Comparison of ENCODE assay signal across 8 cellular contexts in genomic region chr17:79812969-79813825, GRCh38. TPM values are rescaled to one million over a fixed set of nuclear protein-coding genes. Genes with fewer than 3 reads are reported as not detected.
DNase-seq lines count a peak whose midpoint lies in the region; ATAC-seq and TF ChIP-seq lines count a peak whose summit lies in the region.

No MANE protein-coding gene starts in this region.

- CTCF ChIA-PET in CD8-positive, alpha-beta T cell (lab: Charles Lee) = interaction anchor here (0.9 to 4.2 kb wide), 6 partner anchors 12 to 72 kb away, joined by 3 to 20 read pairs (median 4); partner anchors contain the start of gene CBX4

- H3K27ac ChIP-seq in CD8-positive, alpha-beta T cell (ENCODE audit: low read depth, low read length) = no peak overlapping the region
- no peak overlapping the region for H3K27ac ChIP-seq in ascending aorta

- no peaks in the 10 kb centered on the region for H3K36me3 ChIP-seq in CD8-positive, alpha-beta T cell (ENCODE audit: insufficient read depth, low read length)
- H3K36me3 ChIP-seq in Loucy (ENCODE audit: insufficient read depth, low read length) (no peaks in the 10 kb centered on the region), ascending aorta (no peaks in the 10 kb centered on the region)

- H3K4me1 Mint-ChIP-seq in CD8-positive, alpha-beta T cell (ENCODE audit: low read depth) = peaks cover 28% of the 10 kb centered on the region
- H3K4me1 Mint-ChIP-seq in naive B cell = peaks cover 13 to 29% (median 23%) of the 10 kb centered on the region in 3 donors

- peaks cover 42% of the 10 kb centered on the region for H3K4me1 ChIP-seq in CD8-positive, alpha-beta T cell (ENCODE audit: insufficient read depth, low read length)
- H3K4me1 ChIP-seq in Loucy (ENCODE audit: insufficient read depth, low read length, poor library complexity, severe bottlenecking) (peaks cover 24% of the 10 kb centered on the region), ascending aorta (peaks cover 23 to 44% of the 10 kb centered on the region in 2 donors)

- no peaks in the 10 kb centered on the region for H3K9me2 ChIP-seq in Loucy (replicated peaks; ENCODE audit: low read depth, low read length)

- intact Hi-C loops in CD8-positive, alpha-beta T cell (cut with DNase I, micrococcal nuclease) = loop anchor here (2.0 to 5.0 kb wide), 2 partner anchors 26 to 1584 kb away; partner anchors contain the start of genes BAHCC1 (in 1 of the 2) and CBX4 (in 1 of the 2)
- intact Hi-C loops in ascending aorta (cut with DNase I) = no loop called here

- no peaks in the 10 kb centered on the region for H3K9me3 Mint-ChIP-seq in CD8-positive, alpha-beta T cell
- peaks cover 0 to 5% (median 0%) of the 10 kb centered on the region in 7 donors for H3K9me3 Mint-ChIP-seq in naive B cell

- H3K27me3 Mint-ChIP-seq in CD8-positive, alpha-beta T cell (ENCODE audit: low read depth) = peaks cover 53% of the 10 kb centered on the region
- peaks cover 42 to 62% (median 58%) of the 10 kb centered on the region in 3 donors for H3K27me3 Mint-ChIP-seq in naive B cell

- POLR2A ChIA-PET in CD8-positive, alpha-beta T cell (lab: Charles Lee) = interaction anchor here (1.2 to 6.1 kb wide), 6 partner anchors 10 to 25 kb away, joined by 3 to 66 read pairs (median 6); partner anchors contain the start of genes CBX4 and CBX8

- no peak overlapping the region for H3K27ac Mint-ChIP-seq in CD8-positive, alpha-beta T cell
- peak overlapping the region in 2 of 6 donors; percentile 51 to 65 for H3K27ac Mint-ChIP-seq in naive B cell

- H3K9ac ChIP-seq in Loucy (ENCODE audit: low read depth, low read length, poor library complexity, severe bottlenecking) = peak overlapping the region; percentile 98

- no peak overlapping the region for H3K4me3 ChIP-seq in CD8-positive, alpha-beta T cell (ENCODE audit: low read depth, low read length)
- H3K4me3 ChIP-seq in Loucy (ENCODE audit: low read length, poor library complexity, severe bottlenecking) (peak overlapping the region; percentile 80), ascending aorta (peak overlapping the region; percentile 43 to 46)

- H3K79me2 ChIP-seq in Loucy (ENCODE audit: insufficient read depth, low read length) = peaks cover 20% of the 10 kb centered on the region; the same call in 1 of the 2 replicates

- no peaks in the 10 kb centered on the region for H3K9me3 ChIP-seq in CD8-positive, alpha-beta T cell (ENCODE audit: low read length)
- H3K9me3 ChIP-seq in Loucy (ENCODE audit: insufficient read depth, low read depth, low read length) = no peaks in the 10 kb centered on the region
- H3K9me3 ChIP-seq in ascending aorta = no peaks in the 10 kb centered on the region

- TF ChIP-seq CTCF in CD8-positive, alpha-beta T cell (IDR thresholded peaks at IDR 0.05) = no peak
- TF ChIP-seq CTCF in Loucy (conservative IDR thresholded peaks at IDR 0.05; ENCODE audit: low read length) (no peak), ascending aorta (IDR thresholded peaks at IDR 0.05) (no peak)

- no peaks in the 10 kb centered on the region for H4K20me1 ChIP-seq in Loucy (ENCODE audit: insufficient read depth, low read length, poor library complexity, severe bottlenecking)

- peak overlapping the region; percentile 100 for H3K4me2 ChIP-seq in Loucy (ENCODE audit: low read depth, low read length, poor library complexity, severe bottlenecking)

- no peaks in the 10 kb centered on the region for H3F3A ChIP-seq in Loucy (ENCODE audit: low read depth)

- H3K4me3 Mint-ChIP-seq in CD8-positive, alpha-beta T cell = peak overlapping the region; percentile 69
- H3K4me3 Mint-ChIP-seq in naive B cell = peak overlapping the region; percentile 36 to 82 (median 74)

- no peaks in the 10 kb centered on the region for H3K36me3 Mint-ChIP-seq in CD8-positive, alpha-beta T cell
- H3K36me3 Mint-ChIP-seq in naive B cell = peaks cover 0 to 5% of the 10 kb centered on the region in 2 donors

- H2AFZ ChIP-seq in Loucy (ENCODE audit: low read length) = peak overlapping the region; percentile 35; the same call in 1 of the 2 replicates

- H3K27me3 ChIP-seq in CD8-positive, alpha-beta T cell (ENCODE audit: insufficient read depth, low read length) = peaks cover 58% of the 10 kb centered on the region
- H3K27me3 ChIP-seq in Loucy (ENCODE audit: insufficient read depth, low read length, poor library complexity, severe bottlenecking) (no peaks in the 10 kb centered on the region), ascending aorta (peaks cover 63% of the 10 kb centered on the region)

- DNase-seq in CD8-positive, alpha-beta T cell = no peak
- no peak for DNase-seq in ascending aorta (ENCODE audit: low spot score in 2 of 2)
- no peak for DNase-seq in naive B cell
- DNase-seq in retina = no peak

- ATAC-seq in CD8-positive, alpha-beta T cell = no peak
- ATAC-seq in naive B cell (ENCODE audit: low read depth in 2 of 2) (no peak), HG03135 (IDR thresholded peaks at IDR 0.05; ENCODE audit: unreplicated experiment) (no peak), HG02623 (IDR thresholded peaks at IDR 0.05; ENCODE audit: unreplicated experiment) (no peak), HG02571 (IDR thresholded peaks at IDR 0.05; ENCODE audit: unreplicated experiment) (no peak)

RNA-seq across cellular contexts. Expression of gene CBX8, which starts 16.3 kb away (rescaled TPM):
- total RNA-seq in CD8-positive, alpha-beta T cell = 1 to 10 TPM; 3.7 to 4.0 TPM
- total RNA-seq in ascending aorta = 1.1 TPM
- polyA plus RNA-seq in naive B cell (ENCODE audit: low read depth in 6 of 6) = 1 to 10 TPM in 1 of 6 donors, under 1 TPM in 4, not detected in 1; 0.16 to 1.3 (median 0.58) TPM

RNA-seq across cellular contexts. Expression of gene CBX4, which starts 26.0 kb away (rescaled TPM):
- 100 to 1,000 TPM; 263 to 268 TPM for total RNA-seq in CD8-positive, alpha-beta T cell
- total RNA-seq in ascending aorta = 25.7 TPM
- 10 to 100 TPM in 2 of 6 donors, 1 to 10 TPM in 4; 3.3 to 17.1 (median 9.6) TPM for polyA plus RNA-seq in naive B cell (ENCODE audit: low read depth in 6 of 6)

RNA-seq across cellular contexts. Expression of gene CBX2, which starts 35.2 kb away (rescaled TPM):
- under 1 TPM; 0.14 to 0.56 TPM for total RNA-seq in CD8-positive, alpha-beta T cell
- 4.6 TPM for total RNA-seq in ascending aorta
- under 1 TPM in 1 of 6 donors, not detected in 5; 0.09 TPM for polyA plus RNA-seq in naive B cell (ENCODE audit: low read depth in 6 of 6)
